9 cellular contexts compared by ENCODE assay signal in the genomic region with DNA sequence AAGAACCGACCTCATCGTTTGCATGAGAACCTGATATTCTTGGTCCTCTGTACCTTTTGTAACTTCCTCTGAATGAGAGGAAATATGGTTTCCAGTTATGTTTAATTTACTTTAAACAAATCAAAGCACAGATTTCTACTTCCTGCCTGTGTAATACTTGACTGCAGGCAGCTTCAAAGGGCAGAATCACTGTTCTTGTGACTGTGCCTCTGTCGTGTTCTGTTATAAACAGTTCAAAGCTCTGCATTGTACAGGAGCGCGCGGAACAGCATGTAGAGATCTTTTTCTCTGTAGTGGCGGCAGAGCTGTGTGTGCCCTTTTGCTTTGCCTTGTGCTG.
A peak's percentile ranks its signal among the peaks of the same experiment; 100 is the strongest.
DNase-seq lines count a peak whose midpoint lies in the region; ATAC-seq and TF ChIP-seq lines count a peak whose summit lies in the region.
"Had no signal": no experiment of that assay in that cellular context is flagged by ENCODE, and none has a peak within 500 bp of the region (broad histone marks: within the 10 kb centered on the region; RNA-seq: fewer than 3 reads in every experiment).

No MANE protein-coding gene starts in this region.

- peak; percentile 11 for DNase-seq in HEK293T (ENCODE audit: extremely low spot score)
- DNase-seq in T-helper 17 cell: no peak
- DNase-seq in activated naive CD8-positive, alpha-beta T cell treated with anti-CD3 and anti-CD28 coated beads for 36 hours: no peak
- DNase-seq in naive B cell: no peak
- no peak for DNase-seq in GM03348 (ENCODE audit: low spot score)
- no peak for DNase-seq in SIG-M5 (lab: John Stamatoyannopoulos, UW)
- DNase-seq: amniotic stem cell had no signal

- CTCF ChIA-PET in HEK293T (lab: Yijun Ruan, JAX): interaction anchor here (0.7 kb wide), 1 partner anchor 29 kb away, joined by 5 read pairs; no protein-coding TSS in a partner anchor

- H3K36me3 Mint-ChIP-seq in T-helper 17 cell (ENCODE audit: low read depth): no peaks in the 10 kb centered on the region
- no peaks in the 10 kb centered on the region for H3K36me3 Mint-ChIP-seq in activated naive CD8-positive, alpha-beta T cell treated with anti-CD3 and anti-CD28 coated beads for 36 hours
- H3K36me3 Mint-ChIP-seq in naive B cell: no peaks in the 10 kb centered on the region

- H3K4me1 Mint-ChIP-seq in T-helper 17 cell (peaks cover 30% of the 10 kb centered on the region), naive B cell (peaks cover 15 to 21% (median 20%) of the 10 kb centered on the region in 3 donors)
- peaks cover 22% of the 10 kb centered on the region for H3K4me1 Mint-ChIP-seq in activated naive CD8-positive, alpha-beta T cell treated with anti-CD3 and anti-CD28 coated beads for 36 hours

- ATAC-seq in T-helper 17 cell (peak; percentile 97), naive B cell (ENCODE audit: low read depth in 2 of 2) (peak; percentile 25 to 27), HG03342 (IDR thresholded peaks at IDR 0.05; ENCODE audit: unreplicated experiment) (no peak)

- H3K4me3 Mint-ChIP-seq in T-helper 17 cell: peak overlapping the region; percentile 84
- H3K4me3 Mint-ChIP-seq in activated naive CD8-positive, alpha-beta T cell treated with anti-CD3 and anti-CD28 coated beads for 36 hours: peak overlapping the region; percentile 40
- H3K4me3 Mint-ChIP-seq in naive B cell: peak overlapping the region in 1 of 8 donors; percentile 40

- H3K27ac Mint-ChIP-seq in T-helper 17 cell (peak overlapping the region; percentile 90), naive B cell (peak overlapping the region in 5 of 6 donors; percentile 46 to 79 (median 63))
- H3K27ac Mint-ChIP-seq in activated naive CD8-positive, alpha-beta T cell treated with anti-CD3 and anti-CD28 coated beads for 36 hours: peak overlapping the region; percentile 78

- no peaks in the 10 kb centered on the region for H3K9me3 Mint-ChIP-seq in activated naive CD8-positive, alpha-beta T cell treated with anti-CD3 and anti-CD28 coated beads for 36 hours
- H3K9me3 Mint-ChIP-seq in naive B cell: peaks cover 0 to 2% (median 0%) of the 10 kb centered on the region in 7 donors

- H3K9me3 ChIP-seq in T-helper 17 cell (ENCODE audit: control insufficient read depth, low read length, poor library complexity, severe bottlenecking): no peaks in the 10 kb centered on the region
- H3K9me3 ChIP-seq: vagina had no signal

- H3K27me3 Mint-ChIP-seq in T-helper 17 cell: no peaks in the 10 kb centered on the region
- no peaks in the 10 kb centered on the region for H3K27me3 Mint-ChIP-seq in activated naive CD8-positive, alpha-beta T cell treated with anti-CD3 and anti-CD28 coated beads for 36 hours
- H3K27me3 Mint-ChIP-seq in naive B cell: peaks cover 7 to 8% (median 7%) of the 10 kb centered on the region in 3 donors

- POLR2A ChIA-PET in HEK293T (lab: Yijun Ruan, JAX): no interaction called here

TF ChIP-seq in HEK293T, 16 proteins besides CTCF, POLR2A, EP300 and RAD21:
- TF ChIP-seq ZNF384 (IDR thresholded peaks at IDR 0.05) (no peak), L3MBTL2 (conservative IDR thresholded peaks at IDR 0.05) (no peak), HDGF (IDR thresholded peaks at IDR 0.05; ENCODE audit: borderline replicate concordance) (no peak), FOXK2 (IDR thresholded peaks at IDR 0.05) (no peak)
